32 cellular contexts compared by ENCODE assay signal in genomic region chr16:55922662-55923061, GRCh38. TPM values are rescaled to one million over a fixed set of nuclear protein-coding genes. Genes with fewer than 3 reads are reported as not detected.
A peak's percentile ranks its signal among the peaks of the same experiment; 100 is the strongest.
DNase-seq lines count a peak whose midpoint lies in the region; ATAC-seq, FAIRE-seq and TF ChIP-seq lines count a peak whose summit lies in the region.
"Had no signal": no experiment of that assay in that cellular context is flagged by ENCODE, and none has a peak within 500 bp of the region (broad histone marks: within the 10 kb centered on the region; RNA-seq: fewer than 3 reads in every experiment).

No MANE protein-coding gene starts in this region.

- no peak overlapping the region for H3K56ac ChIP-seq in IMR-90 (ENCODE audit: extremely low read depth, insufficient read depth, low read length)

- no peak for ATAC-seq in activated T-cell treated with anti-CD3 and anti-CD28 coated beads, Interleukin-2, amount 50 U/mL, for 72 hours (replicated peaks in 1 of 2)
- ATAC-seq in activated T-cell treated with anti-CD3 and anti-CD28 coated beads, Interleukin-2, amount 50 U/mL, for 4 hours: no peak
- ATAC-seq in IMR-90 (ENCODE audit: low read depth) (no peak), HG02840 (IDR thresholded peaks at IDR 0.05; ENCODE audit: low FRiP score, unreplicated experiment) (no peak), GM21737 (IDR thresholded peaks at IDR 0.05; ENCODE audit: unreplicated experiment) (no peak)

- no peaks in the 10 kb centered on the region for H3K4me1 Mint-ChIP-seq in activated T-cell treated with anti-CD3 and anti-CD28 coated beads, Interleukin-2, amount 50 U/mL, for 72 hours (ENCODE audit: low read depth)
- H3K4me1 Mint-ChIP-seq in activated T-cell treated with anti-CD3 and anti-CD28 coated beads, Interleukin-2, amount 50 U/mL, for 4 hours (ENCODE audit: low read depth): no peaks in the 10 kb centered on the region
- H3K4me1 Mint-ChIP-seq: CD14-positive monocyte; CD4-positive, alpha-beta memory T cell; CD4-positive, CD25-positive, alpha-beta regulatory T cell; CD8-positive, alpha-beta memory T cell had no signal

- H4K5ac ChIP-seq in IMR-90 (ENCODE audit: low read depth, low read length): no peak overlapping the region

- POLR2A ChIA-PET in IMR-90 (lab: Charles Lee; ENCODE audit: unreplicated experiment): no interaction called here

- no peak overlapping the region for H3K9ac ChIP-seq in IMR-90 (ENCODE audit: low read depth, low read length)
- no peak overlapping the region for H3K9ac ChIP-seq in mesenchymal stem cell (ENCODE audit: low read length)
- H3K9ac ChIP-seq: BLaER1 had no signal

- BruUV-seq in IMR-90 (replicated peaks; lab: Mats Ljungman, UMichigan): no TSS peak

- intact Hi-C loops in IMR-90 (cut with micrococcal nuclease): no loop called here

- H3K4me2 ChIP-seq in IMR-90 (ENCODE audit: low read depth, low read length) (no peak overlapping the region), mesenchymal stem cell (ENCODE audit: low read length, poor library complexity, severe bottlenecking) (no peak overlapping the region)

- no peaks in the 10 kb centered on the region for H3K4me1 ChIP-seq in IMR-90 (ENCODE audit: control insufficient read depth, insufficient read depth, low read length)
- H3K4me1 ChIP-seq in mesenchymal stem cell (ENCODE audit: control insufficient read depth, insufficient read depth, low read depth, low read length): no peaks in the 10 kb centered on the region
- H3K4me1 ChIP-seq: BE2C had no signal

- no peak overlapping the region for H2AK9ac ChIP-seq in IMR-90 (replicated peaks; ENCODE audit: low read depth, low read length, poor library complexity)

- no peak overlapping the region for H3K4ac ChIP-seq in IMR-90 (ENCODE audit: low read depth, low read length)
- H3K4ac ChIP-seq in mesenchymal stem cell (ENCODE audit: low read depth in 1 of 2, low read length in 2 of 2): no peak overlapping the region

- peaks cover 7% of the 10 kb centered on the region for H3K27me3 Mint-ChIP-seq in activated T-cell treated with anti-CD3 and anti-CD28 coated beads, Interleukin-2, amount 50 U/mL, for 72 hours (ENCODE audit: low read depth)
- H3K27me3 Mint-ChIP-seq in activated T-cell treated with anti-CD3 and anti-CD28 coated beads, Interleukin-2, amount 50 U/mL, for 4 hours (ENCODE audit: low read depth): peaks cover 44% of the 10 kb centered on the region

- no peak overlapping the region for H2BK15ac ChIP-seq in IMR-90 (ENCODE audit: low read depth, low read length)
- no peak overlapping the region for H2BK15ac ChIP-seq in mesenchymal stem cell (ENCODE audit: low read depth, poor library complexity, severe bottlenecking)

- H3K23ac ChIP-seq in IMR-90 (ENCODE audit: low read depth, low read length) (no peak overlapping the region), mesenchymal stem cell (ENCODE audit: low read length in 2 of 2) (no peak overlapping the region)

- H2BK20ac ChIP-seq in IMR-90 (ENCODE audit: low read depth, low read length): no peak overlapping the region

- no peak overlapping the region for H3K4me3 Mint-ChIP-seq in activated T-cell treated with anti-CD3 and anti-CD28 coated beads, Interleukin-2, amount 50 U/mL, for 72 hours
- no peak overlapping the region for H3K4me3 Mint-ChIP-seq in activated T-cell treated with anti-CD3 and anti-CD28 coated beads, Interleukin-2, amount 50 U/mL, for 4 hours
- H3K4me3 Mint-ChIP-seq: CD14-positive monocyte; CD4-positive, alpha-beta memory T cell; CD4-positive, CD25-positive, alpha-beta regulatory T cell; CD8-positive, alpha-beta memory T cell had no signal

- no peak for TF ChIP-seq RAD21 in IMR-90 (IDR thresholded peaks at IDR 0.05; ENCODE audit: low read length)

- H3K79me1 ChIP-seq in IMR-90 (ENCODE audit: low read depth in 1 of 2, low read length in 2 of 2) (no peaks in the 10 kb centered on the region), mesenchymal stem cell (replicated peaks; ENCODE audit: low read length, poor library complexity, severe bottlenecking) (no peaks in the 10 kb centered on the region)

- no peak overlapping the region for H3K27ac ChIP-seq in IMR-90 (ENCODE audit: insufficient read depth, low read length)
- no peak overlapping the region for H3K27ac ChIP-seq in mesenchymal stem cell (ENCODE audit: low read length, poor library complexity, severe bottlenecking)
- H3K27ac ChIP-seq: 22Rv1, BLaER1 had no signal

- no peaks in the 10 kb centered on the region for H3K27me3 ChIP-seq in IMR-90 (ENCODE audit: control insufficient read depth, insufficient read depth, low read length)
- H3K27me3 ChIP-seq in mesenchymal stem cell (ENCODE audit: control insufficient read depth in 1 of 2, insufficient read depth in 1 of 2, low read length in 2 of 2): no peaks in the 10 kb centered on the region
- H3K27me3 ChIP-seq: BLaER1 had no signal

- TF ChIP-seq CTCF in IMR-90 (conservative IDR thresholded peaks at IDR 0.05; ENCODE audit: low read depth, low read length): no peak

- H4K91ac ChIP-seq in IMR-90 (ENCODE audit: insufficient read depth, low read depth, low read length): no peak overlapping the region
- no peak overlapping the region for H4K91ac ChIP-seq in mesenchymal stem cell (ENCODE audit: low read length)

- peak; percentile 9 for FAIRE-seq in A204.1 (lab: Jason Lieb, UNC)
- FAIRE-seq: GM12891, GM19239 had no signal

- H3K14ac ChIP-seq in IMR-90 (replicated peaks; ENCODE audit: low read depth, low read length) (no peak overlapping the region), mesenchymal stem cell (ENCODE audit: low read length in 2 of 2) (no peak overlapping the region)

- H3K9me3 Mint-ChIP-seq in activated T-cell treated with anti-CD3 and anti-CD28 coated beads, Interleukin-2, amount 50 U/mL, for 72 hours: peaks cover 1 to 6% of the 10 kb centered on the region in 2 donors
- H3K9me3 Mint-ChIP-seq in activated T-cell treated with anti-CD3 and anti-CD28 coated beads, Interleukin-2, amount 50 U/mL, for 4 hours: peaks cover 11% of the 10 kb centered on the region

- H4K8ac ChIP-seq in IMR-90 (ENCODE audit: low read depth in 2 of 2, low read length in 2 of 2) (no peak overlapping the region), mesenchymal stem cell (ENCODE audit: low read length) (no peak overlapping the region)

- H3K9me3 ChIP-seq in IMR-90 (ENCODE audit: control insufficient read depth, insufficient read depth, low read length) (no peaks in the 10 kb centered on the region), mesenchymal stem cell (ENCODE audit: control insufficient read depth, low read length) (no peaks in the 10 kb centered on the region)
- H3K9me3 ChIP-seq: BE2C had no signal

- H2BK5ac ChIP-seq in IMR-90 (ENCODE audit: low read depth, low read length, poor library complexity, severe bottlenecking) (no peak overlapping the region), mesenchymal stem cell (ENCODE audit: low read depth, low read length, poor library complexity, severe bottlenecking) (peak overlapping the region; percentile 8)

- no peak overlapping the region for H3K4me3 ChIP-seq in IMR-90 (ENCODE audit: insufficient read depth, low read depth, low read length)
- H3K4me3 ChIP-seq in mesenchymal stem cell (ENCODE audit: insufficient read depth in 1 of 2, low read depth in 1 of 2, low read length in 2 of 2): no peak overlapping the region
- H3K4me3 ChIP-seq: BLaER1 had no signal

- no peaks in the 10 kb centered on the region for H4K20me1 ChIP-seq in IMR-90 (ENCODE audit: insufficient read depth, low read length)
- H4K20me1 ChIP-seq: BLaER1 had no signal

- no peak overlapping the region for H2AK5ac ChIP-seq in IMR-90 (ENCODE audit: low read depth, low read length)
- H2AK5ac ChIP-seq in mesenchymal stem cell (ENCODE audit: low read length, severe bottlenecking): no peak overlapping the region

- H2BK12ac ChIP-seq in mesenchymal stem cell (ENCODE audit: low read length in 2 of 2): no peak overlapping the region

- H3K9me1 ChIP-seq in IMR-90 (ENCODE audit: insufficient read depth, low read length): no peaks in the 10 kb centered on the region

- no peak for TF ChIP-seq POLR2A in IMR-90 (IDR thresholded peaks at IDR 0.05; ENCODE audit: low read depth, low read length)

- no peak overlapping the region for H3K18ac ChIP-seq in IMR-90 (ENCODE audit: low read depth, low read length)
- no peak overlapping the region for H3K18ac ChIP-seq in mesenchymal stem cell (ENCODE audit: low read depth in 1 of 2, low read length in 2 of 2)

- H3K27ac Mint-ChIP-seq in activated T-cell treated with anti-CD3 and anti-CD28 coated beads, Interleukin-2, amount 50 U/mL, for 72 hours: peak overlapping the region; percentile 67
- H3K27ac Mint-ChIP-seq: CD14-positive monocyte; CD4-positive, alpha-beta memory T cell; CD4-positive, CD25-positive, alpha-beta regulatory T cell; CD8-positive, alpha-beta memory T cell had no signal

- CTCF ChIA-PET in IMR-90 (lab: Yijun Ruan, JAX): no interaction called here

- no peak overlapping the region for H2BK120ac ChIP-seq in IMR-90 (ENCODE audit: low read depth, low read length)
- no peak overlapping the region for H2BK120ac ChIP-seq in mesenchymal stem cell (ENCODE audit: low read depth, low read length)

- H3K36me3 ChIP-seq in IMR-90 (ENCODE audit: control insufficient read depth, insufficient read depth, low read length) (no peaks in the 10 kb centered on the region), mesenchymal stem cell (ENCODE audit: control insufficient read depth in 1 of 2, insufficient read depth in 2 of 2, low read depth in 1 of 2, low read length in 2 of 2) (no peaks in the 10 kb centered on the region)
- H3K36me3 ChIP-seq: BE2C, BLaER1 had no signal

- H3K36me3 Mint-ChIP-seq in activated T-cell treated with anti-CD3 and anti-CD28 coated beads, Interleukin-2, amount 50 U/mL, for 72 hours (ENCODE audit: insufficient read depth in 2 of 2): peaks cover 0 to 2% of the 10 kb centered on the region in 2 donors
- no peaks in the 10 kb centered on the region for H3K36me3 Mint-ChIP-seq in activated T-cell treated with anti-CD3 and anti-CD28 coated beads, Interleukin-2, amount 50 U/mL, for 4 hours (ENCODE audit: insufficient read depth)
- H3K36me3 Mint-ChIP-seq: CD14-positive monocyte; CD4-positive, alpha-beta memory T cell; CD4-positive, CD25-positive, alpha-beta regulatory T cell; CD8-positive, alpha-beta memory T cell had no signal

- in situ Hi-C loops in IMR-90 (cut with MboI; ENCODE audit: low sequenced_read_pairs): no loop called here

- no peak overlapping the region for H2AFZ ChIP-seq in IMR-90 (replicated peaks; ENCODE audit: low read length, poor library complexity)
- H2AFZ ChIP-seq in mesenchymal stem cell (ENCODE audit: low read depth, low read length): no peak overlapping the region

- dilution Hi-C loops in IMR-90 (cut with HindIII; ENCODE audit: low sequenced_read_pairs, unreplicated experiment): no loop called here

- no peak for DNase-seq in activated T-cell treated with anti-CD3 and anti-CD28 coated beads, Interleukin-2, amount 50 U/mL, for 72 hours
- DNase-seq in activated T-cell treated with anti-CD3 and anti-CD28 coated beads, Interleukin-2, amount 50 U/mL, for 4 hours: no peak
- no peak for DNase-seq in IMR-90
- DNase-seq in mesenchymal stem cell: no peak
- DNase-seq in NCI-H446 treated with DMSO at 0.1 percent for 48 hours (lab: John Stamatoyannopoulos, UW): no peak
- DNase-seq: ACHN; BE2C; C1 segment of cervical spinal cord; CD4-positive, alpha-beta memory T cell; CD4-positive, CD25-positive, alpha-beta regulatory T cell; CD8-positive, alpha-beta memory T cell; COR-L47; DMS 273 treated with DMSO at 0.1 percent for 48 hours; DMS153; DMS53; DMS79; DND-41; EL; GF-D8 had no signal

RNA-seq across cellular contexts. Expression of gene CES5A, which starts 47.5 kb away (rescaled TPM):
- total RNA-seq in activated T-cell treated with anti-CD3 and anti-CD28 coated beads, Interleukin-2, amount 50 U/mL, for 72 hours: not detected
- not detected for total RNA-seq in activated T-cell treated with anti-CD3 and anti-CD28 coated beads, Interleukin-2, amount 50 U/mL, for 4 hours
- not detected in 2 replicates for total RNA-seq in IMR-90 (2012; rRNA removed)
- polyA plus RNA-seq in IMR-90 (2012; rRNA removed): not detected in 2 replicates
- not detected in 2 replicates for polyA plus RNA-seq in IMR-90 (2012; cell fraction: cytosol; rRNA removed)
- not detected in 2 replicates for polyA plus RNA-seq in IMR-90 (2012; cell fraction: nucleus; rRNA removed; ENCODE audit: low replicate concordance)
- not detected for polyA plus RNA-seq in mesenchymal stem cell (2013, experiment 1 of 2)
- not detected for polyA plus RNA-seq in mesenchymal stem cell (2013, experiment 2 of 2)
- total RNA-seq: A172; A673; CD4-positive, alpha-beta memory T cell; CD4-positive, CD25-positive, alpha-beta regulatory T cell; CD8-positive, alpha-beta memory T cell; Daoy; G401 had no signal
- polyA plus RNA-seq: AG04450; CD14-positive monocyte; CD4-positive, alpha-beta memory T cell; CD4-positive, CD25-positive, alpha-beta regulatory T cell; CD8-positive, alpha-beta memory T cell had no signal
